In genomic region chr15:75639709-75640482, GRCh38 we compare ENCODE assay signal across 8 cellular contexts. TPM values are rescaled to one million over a fixed set of nuclear protein-coding genes. Genes with fewer than 3 reads are reported as not detected.
DNase-seq lines count a peak whose midpoint lies in the region; ATAC-seq and TF ChIP-seq lines count a peak whose summit lies in the region.

Gene IMP3 (minus strand): TSS chr15:75640224. CDS start chr15:75640168, 56 bp downstream.

- TF ChIP-seq CTCF in GM12865 (IDR thresholded peaks at IDR 0.05; ENCODE audit: insufficient read depth, low read depth, low read length, missing control alignments): no peak
- TF ChIP-seq CTCF in parathyroid adenoma (IDR thresholded peaks at IDR 0.05): no peak
- peak in 2 of 5 experiments; percentile 33 to 50 for TF ChIP-seq CTCF in tibial nerve (IDR thresholded peaks at IDR 0.05)

- H3K4me3 Mint-ChIP-seq in activated naive CD8-positive, alpha-beta T cell treated with anti-CD3 and anti-CD28 coated beads, Interleukin-2, amount 50 U/mL, for 24 hours: peak within 1 kb of the TSS; percentile 98

- H3K9ac ChIP-seq in parathyroid adenoma: peak within 1 kb of the TSS; percentile 33

- no peaks in the 10 kb centered on the region for H3K27me3 Mint-ChIP-seq in activated naive CD8-positive, alpha-beta T cell treated with anti-CD3 and anti-CD28 coated beads, Interleukin-2, amount 50 U/mL, for 24 hours

- H3K9me3 ChIP-seq in parathyroid adenoma (ENCODE audit: control insufficient read depth, low read length) (no peaks in the 10 kb centered on the region), tibial nerve (no peaks in the 10 kb centered on the region)

- H3K4me2 ChIP-seq in parathyroid adenoma (ENCODE audit: low read length): peak within 1 kb of the TSS; percentile 96

- TF ChIP-seq POLR2A in tibial nerve (IDR thresholded peaks at IDR 0.05): peak; percentile 79 to 97

- peak; percentile 67 to 100 for TF ChIP-seq EP300 in tibial nerve (IDR thresholded peaks at IDR 0.05)

- H3K4me1 ChIP-seq in parathyroid adenoma (peaks cover 3% of the 10 kb centered on the region), tibial nerve (peaks cover 0 to 48% (median 29%) of the 10 kb centered on the region in 4 donors)

- H2AFZ ChIP-seq in parathyroid adenoma: peak within 1 kb of the TSS; percentile 94

- H3K36me3 ChIP-seq in parathyroid adenoma (ENCODE audit: control insufficient read depth, insufficient read depth, low read length) (no peaks in the 10 kb centered on the region), tibial nerve (peaks cover 0 to 7% (median 0%) of the 10 kb centered on the region in 3 donors)

- H3K27ac Mint-ChIP-seq in activated naive CD8-positive, alpha-beta T cell treated with anti-CD3 and anti-CD28 coated beads, Interleukin-2, amount 50 U/mL, for 24 hours: peak within 1 kb of the TSS; percentile 97

- H3K27ac ChIP-seq in parathyroid adenoma (peak within 1 kb of the TSS; percentile 91), tibial nerve (peak within 1 kb of the TSS; percentile 69 to 95 (median 92))

- peak; percentile 92 for ATAC-seq in HG02763 (IDR thresholded peaks at IDR 0.05; ENCODE audit: unreplicated experiment)
- ATAC-seq in activated naive CD8-positive, alpha-beta T cell treated with anti-CD3 and anti-CD28 coated beads, Interleukin-2, amount 50 U/mL, for 24 hours: peak; percentile 94
- peak; percentile 98 for ATAC-seq in Right ventricle myocardium superior (ENCODE audit: poor library complexity)

- H3K36me3 Mint-ChIP-seq in activated naive CD8-positive, alpha-beta T cell treated with anti-CD3 and anti-CD28 coated beads, Interleukin-2, amount 50 U/mL, for 24 hours (ENCODE audit: low read depth): peaks cover 27% of the 10 kb centered on the region

- H3K4me1 Mint-ChIP-seq in activated naive CD8-positive, alpha-beta T cell treated with anti-CD3 and anti-CD28 coated beads, Interleukin-2, amount 50 U/mL, for 24 hours: peaks cover 31% of the 10 kb centered on the region

- H3K27me3 ChIP-seq in parathyroid adenoma (ENCODE audit: control insufficient read depth, insufficient read depth, low read length): no peaks in the 10 kb centered on the region
- no peaks in the 10 kb centered on the region for H3K27me3 ChIP-seq in tibial nerve

- H3K4me3 ChIP-seq in GM12865 (ENCODE audit: low read depth, low read length): peak within 1 kb of the TSS; percentile 67
- H3K4me3 ChIP-seq in parathyroid adenoma (ENCODE audit: low read depth, low read length): peak within 1 kb of the TSS; percentile 85
- H3K4me3 ChIP-seq in tibial nerve: peak within 1 kb of the TSS; percentile 74 to 99 (median 90)

- no peaks in the 10 kb centered on the region for H3K9me3 Mint-ChIP-seq in activated naive CD8-positive, alpha-beta T cell treated with anti-CD3 and anti-CD28 coated beads, Interleukin-2, amount 50 U/mL, for 24 hours

- 1% methylated on average over 23 to 56 of the region's 83 CpGs for WGBS in tibial nerve, 2 donors

- DNase-seq in GM12865 (ENCODE audit: low read depth) (peak; percentile 98), NCI-H1417 treated with DMSO at 0.1 percent for 48 hours (lab: John Stamatoyannopoulos, UW) (peak; percentile 96), SW480 (ENCODE audit: low spot score) (peak; percentile 97), Right ventricle myocardium superior (peak; percentile 97), tibial nerve (ENCODE audit: low spot score in 2 of 2) (peak; percentile 92)
- DNase-seq in activated naive CD8-positive, alpha-beta T cell treated with anti-CD3 and anti-CD28 coated beads, Interleukin-2, amount 50 U/mL, for 24 hours: peak; percentile 91

- no peaks in the 10 kb centered on the region for H3K79me2 ChIP-seq in parathyroid adenoma

- intact Hi-C loops in Right ventricle myocardium superior (cut with DNase I): loop anchor here (10.0 kb wide), 1 partner anchor 95 kb away; no protein-coding TSS in a partner anchor

RNA-seq across cellular contexts. Expression of gene IMP3, which starts in this region (rescaled TPM):
- total RNA-seq in Right ventricle myocardium superior (41.7 TPM), tibial nerve (100 to 1,000 TPM; 163 to 179 (median 170) TPM)

Comparison
In these comparisons a context has a peak if more than half of its experiments do, and no peak if none do; other contexts are left out.
1. Peak in every context shown above with its lines: DNase-seq, ATAC-seq, H3K4me3 ChIP-seq and H3K27ac ChIP-seq.